ENCODE assay signal across 9 cellular contexts in genomic region chr5:80186634-80187033, GRCh38.
DNase-seq lines count a peak whose midpoint lies in the region; ATAC-seq and TF ChIP-seq lines count a peak whose summit lies in the region.
"Had no signal": no experiment of that assay in that cellular context is flagged by ENCODE, and none has a peak within 500 bp of the region (broad histone marks: within the 10 kb centered on the region; RNA-seq: fewer than 3 reads in every experiment).

No MANE protein-coding gene starts in this region.

- no peak for TF ChIP-seq EP300 in SK-N-SH (IDR thresholded peaks at IDR 0.05; ENCODE audit: borderline replicate concordance in 1 of 2, low read depth in 1 of 2, low read length in 1 of 2)

- TF ChIP-seq CTCF in activated CD8-positive, alpha-beta T cell treated with anti-CD3 and anti-CD28 coated beads for 36 hours (IDR thresholded peaks at IDR 0.05): no peak
- TF ChIP-seq CTCF in SK-N-SH (IDR thresholded peaks at IDR 0.05) (no peak), GM13977 (IDR thresholded peaks at IDR 0.05; ENCODE audit: extremely low read depth, insufficient read depth, missing control alignments) (no peak)

- H3K9me3 ChIP-seq in BLaER1 (no peaks in the 10 kb centered on the region), SK-N-SH (no peaks in the 10 kb centered on the region)

- CTCF ChIA-PET in activated CD8-positive, alpha-beta T cell treated with anti-CD3 and anti-CD28 coated beads for 36 hours (lab: Charles Lee): interaction anchor here (0.7 to 1.8 kb wide), 4 partner anchors 10 to 103 kb away, joined by 3 to 5 read pairs (median 5); no protein-coding TSS in a partner anchor
- CTCF ChIA-PET in SK-N-SH (lab: Yijun Ruan, JAX): no interaction called here

- H3K27ac Mint-ChIP-seq in activated CD8-positive, alpha-beta T cell treated with anti-CD3 and anti-CD28 coated beads for 36 hours: peak overlapping the region; percentile 88

- no peaks in the 10 kb centered on the region for H3K9me3 Mint-ChIP-seq in activated CD8-positive, alpha-beta T cell treated with anti-CD3 and anti-CD28 coated beads for 36 hours

- no peak for TF ChIP-seq RAD21 in SK-N-SH (IDR thresholded peaks at IDR 0.05; ENCODE audit: low read length)

- intact Hi-C loops in activated CD8-positive, alpha-beta T cell treated with anti-CD3 and anti-CD28 coated beads for 36 hours (cut with micrococcal nuclease): no loop called here

- H3K4me1 Mint-ChIP-seq in activated CD8-positive, alpha-beta T cell treated with anti-CD3 and anti-CD28 coated beads for 36 hours (ENCODE audit: low read depth): peaks cover 81% of the 10 kb centered on the region

- H3K27ac ChIP-seq in BLaER1 (peak overlapping the region; percentile 93), SK-N-SH (ENCODE audit: low read depth in 2 of 2, low read length in 1 of 2) (no peak overlapping the region)

- H3K9ac ChIP-seq in BLaER1 (peak overlapping the region; percentile 82; the same call in 1 of the 2 replicates), SK-N-SH (no peak overlapping the region)

- POLR2A ChIA-PET in activated CD8-positive, alpha-beta T cell treated with anti-CD3 and anti-CD28 coated beads for 36 hours (lab: Charles Lee): interaction anchor here (1.5 to 4.8 kb wide), 5 partner anchors 10 to 76 kb away, joined by 4 to 19 read pairs (median 5); no protein-coding TSS in a partner anchor
- POLR2A ChIA-PET in SK-N-SH (lab: Yijun Ruan, JAX): no interaction called here

- H3K4me3 Mint-ChIP-seq in activated CD8-positive, alpha-beta T cell treated with anti-CD3 and anti-CD28 coated beads for 36 hours: peak overlapping the region; percentile 1

- H3K4me1 ChIP-seq in BLaER1: peaks cover 100% of the 10 kb centered on the region
- peaks cover 0 to 7% of the 10 kb centered on the region in 2 experiments; a peak in 1 of 4 replicates for H3K4me1 ChIP-seq in SK-N-SH (ENCODE audit: control insufficient read depth in 1 of 2, insufficient read depth in 2 of 2, low read depth in 1 of 2, low read length in 1 of 2)

- H3F3A ChIP-seq in SK-N-SH (replicated peaks; ENCODE audit: insufficient read depth): no peaks in the 10 kb centered on the region

- H3K9me2 ChIP-seq in SK-N-SH: no peaks in the 10 kb centered on the region

- peaks cover 3% of the 10 kb centered on the region; the same call in 1 of the 2 replicates for H3K79me2 ChIP-seq in SK-N-SH (ENCODE audit: insufficient read depth)

- H2AFZ ChIP-seq in SK-N-SH (ENCODE audit: low read depth): no peak overlapping the region

- ATAC-seq in activated CD8-positive, alpha-beta T cell treated with anti-CD3 and anti-CD28 coated beads for 36 hours: no peak

- DNase-seq in Jurkat, Clone E6-1 (ENCODE audit: low read depth, low spot score): peak; percentile 64
- peak; percentile 39 for DNase-seq in activated CD8-positive, alpha-beta T cell treated with anti-CD3 and anti-CD28 coated beads for 36 hours
- peak; percentile 73 for DNase-seq in iris pigment epithelial cell (ENCODE audit: low read depth)
- DNase-seq in SK-N-SH: no peak
- no peak for DNase-seq in NCI-H82 treated with DMSO at 0.1 percent for 48 hours (lab: John Stamatoyannopoulos, UW; ENCODE audit: unreplicated experiment)
- DNase-seq in stimulated activated CD4-positive, alpha-beta T cell treated with anti-CD3 and anti-CD28 coated beads, Interleukin-4, amount 100 ng/mL, for 24 hours: no peak
- no peak for DNase-seq in GM13977 (ENCODE audit: low spot score)
- DNase-seq: retina had no signal

- H4K20me1 ChIP-seq in BLaER1: no peaks in the 10 kb centered on the region
- no peaks in the 10 kb centered on the region for H4K20me1 ChIP-seq in SK-N-SH (ENCODE audit: insufficient read depth)

- no peak overlapping the region for H3K4me3 ChIP-seq in BLaER1
- no peak overlapping the region for H3K4me3 ChIP-seq in Jurkat, Clone E6-1 (ENCODE audit: low read length)
- H3K4me3 ChIP-seq in SK-N-SH (ENCODE audit: low read depth in 2 of 2, low read length in 1 of 2): no peak overlapping the region

- H3K4me2 ChIP-seq in BLaER1 (peak overlapping the region; percentile 91), SK-N-SH (no peak overlapping the region)

- H3K27me3 Mint-ChIP-seq in activated CD8-positive, alpha-beta T cell treated with anti-CD3 and anti-CD28 coated beads for 36 hours: no peaks in the 10 kb centered on the region

- peaks cover 27% of the 10 kb centered on the region for H3K36me3 Mint-ChIP-seq in activated CD8-positive, alpha-beta T cell treated with anti-CD3 and anti-CD28 coated beads for 36 hours (ENCODE audit: low read depth)

- H3K36me3 ChIP-seq in BLaER1 (peaks cover 21% of the 10 kb centered on the region; the same call in 1 of the 2 replicates), SK-N-SH (replicated peaks in 1 of 2; ENCODE audit: control insufficient read depth in 1 of 2, insufficient read depth in 2 of 2, low read length in 1 of 2) (no peaks in the 10 kb centered on the region)

- H3K27me3 ChIP-seq in BLaER1 (no peaks in the 10 kb centered on the region), SK-N-SH (ENCODE audit: insufficient read depth) (no peaks in the 10 kb centered on the region)

- in situ Hi-C loops in GM13977 (cut with MboI; ENCODE audit: low pct_unique_long_range_greater_than_20kb, low sequenced_read_pairs, unreplicated experiment): no loop called here

- 97% methylated on average over 8 of the region's 8 CpGs for WGBS in SK-N-SH (ENCODE audit: low lambda C conversion rate)

TF ChIP-seq in SK-N-SH, 30 proteins besides CTCF, POLR2A, EP300 and RAD21:
- TF ChIP-seq EZH2phosphoT487 (IDR thresholded peaks at IDR 0.05; ENCODE audit: borderline replicate concordance, low read depth) (no peak), ZBTB33 (IDR thresholded peaks at IDR 0.05; ENCODE audit: borderline replicate concordance, low read depth) (no peak), MAX (IDR thresholded peaks at IDR 0.05; ENCODE audit: low read depth) (no peak), ELF1 (IDR thresholded peaks at IDR 0.05) (no peak), POLR2AphosphoS5 (IDR thresholded peaks at IDR 0.05; ENCODE audit: low read depth, low read length) (no peak)

Comparison
In these comparisons a context has a peak if more than half of its experiments do, and no peak if none do; other contexts are left out.
1. DNase-seq: peak in Jurkat, Clone E6-1 (single experiment), activated CD8-positive, alpha-beta T cell treated with anti-CD3 and anti-CD28 coated beads for 36 hours (single experiment) and iris pigment epithelial cell (single experiment); none in SK-N-SH (single experiment), NCI-H82 treated with DMSO at 0.1 percent for 48 hours (single experiment), stimulated activated CD4-positive, alpha-beta T cell treated with anti-CD3 and anti-CD28 coated beads, Interleukin-4, amount 100 ng/mL, for 24 hours (single experiment) and GM13977 (single experiment).